1 cellular context compared by ENCODE assay signal in genomic region chr10:100008142-100008522, GRCh38.
TF ChIP-seq lines count a peak whose summit lies in the region.

No MANE protein-coding gene starts in this region.

TF ChIP-seq in WTC11, 78 proteins besides CTCF, POLR2A, EP300 and RAD21 (continued from another document):
- TF ChIP-seq ZNF512 (CRISPR knock-in tag; IDR thresholded peaks at IDR 0.05; ENCODE audit: borderline replicate concordance) (no peak), EMX1 (CRISPR knock-in tag; IDR thresholded peaks at IDR 0.05) (no peak), ERG (CRISPR knock-in tag; IDR thresholded peaks at IDR 0.05) (no peak), TP53 (CRISPR knock-in tag; IDR thresholded peaks at IDR 0.05) (no peak), FOXP4 (CRISPR knock-in tag; IDR thresholded peaks at IDR 0.05) (no peak), ZNF396 (CRISPR knock-in tag; IDR thresholded peaks at IDR 0.05; ENCODE audit: borderline replicate concordance) (no peak), ARID4B (CRISPR knock-in tag; IDR thresholded peaks at IDR 0.05; ENCODE audit: borderline replicate concordance) (no peak), RORB (CRISPR knock-in tag; IDR thresholded peaks at IDR 0.05) (no peak), ATF2 (CRISPR knock-in tag; IDR thresholded peaks at IDR 0.05; ENCODE audit: borderline replicate concordance, low read depth) (no peak), ZNF138 (CRISPR knock-in tag; conservative IDR thresholded peaks at IDR 0.05) (no peak), PRRX2 (CRISPR knock-in tag; IDR thresholded peaks at IDR 0.05) (no peak), PRDM15 (CRISPR knock-in tag; IDR thresholded peaks at IDR 0.05) (no peak), FOXK1 (CRISPR knock-in tag; IDR thresholded peaks at IDR 0.05) (no peak), OVOL2 (CRISPR knock-in tag; IDR thresholded peaks at IDR 0.05; ENCODE audit: borderline replicate concordance) (no peak), RELA (CRISPR knock-in tag; IDR thresholded peaks at IDR 0.05; ENCODE audit: borderline replicate concordance) (no peak), HMGA2 (CRISPR knock-in tag; IDR thresholded peaks at IDR 0.05) (no peak), CBFB (CRISPR knock-in tag; IDR thresholded peaks at IDR 0.05; ENCODE audit: low read depth) (no peak), IRF1 (CRISPR knock-in tag; IDR thresholded peaks at IDR 0.05) (no peak)
TF ChIP-seq in WTC11: peak in this region for 0.
